In genomic region chr11:3580487-3581388, GRCh38 we compare ENCODE assay signal across 8 cellular contexts.
DNase-seq lines count a peak whose midpoint lies in the region; TF ChIP-seq lines count a peak whose summit lies in the region.
"Not testable (repeated sequence)": the region's sequence is repeated elsewhere in the genome, so short reads cannot be mapped to it uniquely, and the experiment has no call there.

No MANE protein-coding gene starts in this region.

- peak overlapping the region; percentile 47 for H3K4me3 Mint-ChIP-seq in activated T-helper 1 cell treated with anti-CD3 and anti-CD28 coated beads, Interleukin-12 subunit alpha, Interleukin-12 subunit beta, Interleukin-2, Interleukin-4 antibody, amounts not matched to agents 30 ng/mL and 10 ng/mL and 1 ng/mL, durations not matched to agents 14 hours and 24 hours and 36 hours
- peak overlapping the region; percentile 71 for H3K4me3 Mint-ChIP-seq in endodermal cell

- peak overlapping the region; percentile 81 for H3K4me3 ChIP-seq in endodermal cell (ENCODE audit: low read length)
- H3K4me3 ChIP-seq in lower leg skin (ENCODE audit: low read depth, poor library complexity, severe bottlenecking): peak overlapping the region; percentile 34

- not testable (repeated sequence) for H3K36me3 Mint-ChIP-seq in activated T-helper 1 cell treated with anti-CD3 and anti-CD28 coated beads, Interleukin-12 subunit alpha, Interleukin-12 subunit beta, Interleukin-2, Interleukin-4 antibody, amounts not matched to agents 30 ng/mL and 10 ng/mL and 1 ng/mL, durations not matched to agents 14 hours and 24 hours and 36 hours (ENCODE audit: low read depth); endodermal cell (ENCODE audit: low read depth)

- H3K27ac ChIP-seq in endodermal cell (ENCODE audit: low read depth, low read length): not testable (repeated sequence)

- not testable (repeated sequence) for H3K9ac ChIP-seq in endodermal cell (ENCODE audit: extremely low read depth, low read length, poor library complexity, severe bottlenecking)

- not testable (repeated sequence) for H3K9me3 Mint-ChIP-seq in activated T-helper 1 cell treated with anti-CD3 and anti-CD28 coated beads, Interleukin-12 subunit alpha, Interleukin-12 subunit beta, Interleukin-2, Interleukin-4 antibody, amounts not matched to agents 30 ng/mL and 10 ng/mL and 1 ng/mL, durations not matched to agents 14 hours and 24 hours and 36 hours; endodermal cell

- 1% methylated on average over 25 to 89 of the region's 92 CpGs for WGBS in endodermal cell (ENCODE audit: insufficient coverage in 1 of 2, insufficient read length in 1 of 2), 2 experiments
- WGBS in lower leg skin, 2 donors: 1 to 2% methylated on average over 25 to 27 of the region's 92 CpGs

- not testable (repeated sequence) for H3K27me3 ChIP-seq in endodermal cell (ENCODE audit: control insufficient read depth, insufficient read depth, low read length, poor library complexity, severe bottlenecking)

- peak; percentile 89 for TF ChIP-seq CTCF in endodermal cell (conservative IDR thresholded peaks at IDR 0.05)
- not testable (repeated sequence) for TF ChIP-seq CTCF in lower leg skin (IDR thresholded peaks at IDR 0.05)

- not testable (repeated sequence) for TF ChIP-seq POLR2A in lower leg skin (IDR thresholded peaks at IDR 0.05)

- not testable (repeated sequence) for H3K4me1 Mint-ChIP-seq in activated T-helper 1 cell treated with anti-CD3 and anti-CD28 coated beads, Interleukin-12 subunit alpha, Interleukin-12 subunit beta, Interleukin-2, Interleukin-4 antibody, amounts not matched to agents 30 ng/mL and 10 ng/mL and 1 ng/mL, durations not matched to agents 14 hours and 24 hours and 36 hours (ENCODE audit: low read depth)
- H3K4me1 Mint-ChIP-seq in endodermal cell: peaks cover 39% of the 10 kb centered on the region

- not testable (repeated sequence) for H3K27ac Mint-ChIP-seq in activated T-helper 1 cell treated with anti-CD3 and anti-CD28 coated beads, Interleukin-12 subunit alpha, Interleukin-12 subunit beta, Interleukin-2, Interleukin-4 antibody, amounts not matched to agents 30 ng/mL and 10 ng/mL and 1 ng/mL, durations not matched to agents 14 hours and 24 hours and 36 hours; endodermal cell

- H3K9me3 ChIP-seq in endodermal cell (ENCODE audit: control insufficient read depth, low read length): not testable (repeated sequence)

- not testable (repeated sequence) for H3K36me3 ChIP-seq in endodermal cell (ENCODE audit: control insufficient read depth, insufficient read depth, low read length)

- not testable (repeated sequence) for H3K4me1 ChIP-seq in endodermal cell (ENCODE audit: control insufficient read depth, insufficient read depth, low read length)

- peaks cover 28% of the 10 kb centered on the region for H3K27me3 Mint-ChIP-seq in activated T-helper 1 cell treated with anti-CD3 and anti-CD28 coated beads, Interleukin-12 subunit alpha, Interleukin-12 subunit beta, Interleukin-2, Interleukin-4 antibody, amounts not matched to agents 30 ng/mL and 10 ng/mL and 1 ng/mL, durations not matched to agents 14 hours and 24 hours and 36 hours (ENCODE audit: insufficient read depth)
- H3K27me3 Mint-ChIP-seq in endodermal cell (ENCODE audit: insufficient read depth): peaks cover 31% of the 10 kb centered on the region

- intact Hi-C loops in activated T-helper 1 cell treated with anti-CD3 and anti-CD28 coated beads, Interleukin-12 subunit alpha, Interleukin-12 subunit beta, Interleukin-2, Interleukin-4 antibody, amounts not matched to agents 30 ng/mL and 10 ng/mL and 1 ng/mL, durations not matched to agents 14 hours and 24 hours and 36 hours (cut with micrococcal nuclease): loop anchor here (2.0 kb wide), 1 partner anchor 126 kb away; no protein-coding TSS in a partner anchor
- intact Hi-C loops in lower leg skin (cut with DNase I; ENCODE audit: low total_unique reads): not testable (repeated sequence)

- peak; percentile 27 for DNase-seq in G401 (ENCODE audit: low spot score)
- DNase-seq in NCI-H1092 (lab: John Stamatoyannopoulos, UW): peak; percentile 23
- peak; percentile 28 for DNase-seq in SW480 (ENCODE audit: low spot score)
- DNase-seq in activated T-helper 1 cell treated with anti-CD3 and anti-CD28 coated beads, Interleukin-12 subunit alpha, Interleukin-12 subunit beta, Interleukin-2, Interleukin-4 antibody, amounts not matched to agents 30 ng/mL and 10 ng/mL and 1 ng/mL, durations not matched to agents 14 hours and 24 hours and 36 hours (ENCODE audit: low spot score): peak; percentile 53
- peak; percentile 91 for DNase-seq in endodermal cell
- peak; percentile 21 to 88 for DNase-seq in lower leg skin (ENCODE audit: low spot score in 2 of 2)
- DNase-seq in stimulated activated CD4-positive, alpha-beta T cell treated with anti-CD3 and anti-CD28 coated beads, Interleukin-12 subunit alpha, Interleukin-12 subunit beta, amount 100 ng/mL, for 24 hours (ENCODE audit: low read depth in 2 of 2): peak; percentile 45 to 46
- peak; percentile 48 for DNase-seq in ureter (ENCODE audit: low spot score)

- in situ Hi-C loops in G401 (cut with HindIII; ENCODE audit: low sequenced_read_pairs): not testable (repeated sequence)

Comparison
In these comparisons a context has a peak if more than half of its experiments do, and no peak if none do; other contexts are left out.
1. DNase-seq: peak in every context shown above with its lines; median percentile 91 in endodermal cell; 54 in lower leg skin; 53 in activated T-helper 1 cell treated with anti-CD3 and anti-CD28 coated beads, Interleukin-12 subunit alpha, Interleukin-12 subunit beta, Interleukin-2, Interleukin-4 antibody, amounts not matched to agents 30 ng/mL and 10 ng/mL and 1 ng/mL, durations not matched to agents 14 hours and 24 hours and 36 hours; 48 in ureter; 46 in stimulated activated CD4-positive, alpha-beta T cell treated with anti-CD3 and anti-CD28 coated beads, Interleukin-12 subunit alpha, Interleukin-12 subunit beta, amount 100 ng/mL, for 24 hours; 28 in SW480; 27 in G401; 23 in NCI-H1092.